11 cellular contexts compared by ENCODE assay signal in the genomic region with DNA sequence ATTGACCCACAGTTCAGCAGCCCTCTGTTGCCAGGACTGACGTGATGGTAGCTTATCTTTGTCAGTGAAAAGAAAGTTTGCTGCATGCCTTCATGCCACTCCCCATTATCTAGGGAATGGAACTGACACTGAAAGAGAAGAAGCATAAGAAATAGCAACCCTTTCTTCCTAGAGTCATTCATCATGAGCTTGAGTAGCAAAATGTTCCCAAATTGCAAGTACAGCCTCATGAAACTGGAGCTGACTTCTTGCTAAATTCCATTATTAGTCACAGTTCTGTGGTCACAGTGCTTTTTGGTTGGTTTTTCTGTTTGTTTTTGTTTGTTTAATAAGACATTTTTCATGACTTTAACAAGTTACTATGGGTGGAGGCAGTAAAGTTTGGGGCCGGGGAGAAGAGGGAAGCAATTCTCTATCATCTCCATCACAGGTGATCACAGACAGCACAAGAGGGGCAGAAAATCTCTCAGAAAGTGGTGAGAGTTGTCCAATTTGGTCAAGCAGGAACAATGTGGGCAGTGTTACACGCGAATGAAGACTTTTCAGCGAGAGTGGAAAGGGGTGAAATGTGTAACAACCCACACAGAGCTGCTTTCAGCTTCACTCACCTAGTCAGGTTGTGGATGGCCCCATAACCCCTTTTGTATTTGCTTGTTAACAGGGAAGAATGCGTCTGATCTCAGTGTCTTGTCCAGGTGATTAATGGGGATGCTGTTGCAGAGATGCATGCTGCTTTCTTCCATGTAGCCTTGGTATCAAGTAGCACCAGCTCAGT.
DNase-seq lines count a peak whose midpoint lies in the region; ATAC-seq and TF ChIP-seq lines count a peak whose summit lies in the region.
"Had no signal": no experiment of that assay in that cellular context is flagged by ENCODE, and none has a peak within 500 bp of the region (broad histone marks: within the 10 kb centered on the region; RNA-seq: fewer than 3 reads in every experiment).

No MANE protein-coding gene starts in this region.

- intact Hi-C loops in CD14-positive monocyte (cut with micrococcal nuclease), result no loop called here

- H3K27ac Mint-ChIP-seq in progenitor cell of endocrine pancreas (peak overlapping the region; percentile 42), CD14-positive monocyte (no peak overlapping the region)

- ATAC-seq in GM18909 (IDR thresholded peaks at IDR 0.05; ENCODE audit: poor library complexity, unreplicated experiment) (peak; percentile 86), GM21825 (IDR thresholded peaks at IDR 0.05; ENCODE audit: unreplicated experiment) (peak; percentile 56), HG03439 (IDR thresholded peaks at IDR 0.05; ENCODE audit: unreplicated experiment) (peak; percentile 90)

- TF ChIP-seq CTCF in progenitor cell of endocrine pancreas (IDR thresholded peaks at IDR 0.05; ENCODE audit: unreplicated experiment) (no peak), CD14-positive monocyte (IDR thresholded peaks at IDR 0.05) (no peak)

- no peak overlapping the region for H3K4me3 Mint-ChIP-seq in progenitor cell of endocrine pancreas (ENCODE audit: low read depth)
- H3K4me3 Mint-ChIP-seq in CD14-positive monocyte, result no peak overlapping the region

- no peak for DNase-seq in progenitor cell of endocrine pancreas (ENCODE audit: low spot score, unreplicated experiment)
- DNase-seq in DMS153 (lab: John Stamatoyannopoulos, UW), result no peak
- no peak for DNase-seq in CD14-positive monocyte (ENCODE audit: low spot score)
- DNase-seq in NCI-H524 (lab: John Stamatoyannopoulos, UW), result no peak
- DNase-seq: activated gamma-delta T cell treated with Interleukin-2 at 50 U/mL for 16 hours, GDM1, left ventricle myocardium inferior, stomach had no signal

- peaks cover 12% of the 10 kb centered on the region for H3K27me3 Mint-ChIP-seq in progenitor cell of endocrine pancreas
- H3K27me3 Mint-ChIP-seq in CD14-positive monocyte (ENCODE audit: low read depth in 3 of 3), result no peaks in the 10 kb centered on the region

- H3K9me3 Mint-ChIP-seq in progenitor cell of endocrine pancreas (ENCODE audit: low read depth) (peaks cover 6% of the 10 kb centered on the region), CD14-positive monocyte (peaks cover 0 to 15% (median 9%) of the 10 kb centered on the region in 7 donors)

- H3K4me1 Mint-ChIP-seq in progenitor cell of endocrine pancreas (ENCODE audit: low read depth) (peaks cover 7% of the 10 kb centered on the region), CD14-positive monocyte (no peaks in the 10 kb centered on the region)

- H3K36me3 Mint-ChIP-seq in progenitor cell of endocrine pancreas (ENCODE audit: insufficient read depth), result peaks cover 2% of the 10 kb centered on the region
- H3K36me3 Mint-ChIP-seq in CD14-positive monocyte, result no peaks in the 10 kb centered on the region
